Comparison of ENCODE assay signal across 9 cellular contexts in the genomic region with DNA sequence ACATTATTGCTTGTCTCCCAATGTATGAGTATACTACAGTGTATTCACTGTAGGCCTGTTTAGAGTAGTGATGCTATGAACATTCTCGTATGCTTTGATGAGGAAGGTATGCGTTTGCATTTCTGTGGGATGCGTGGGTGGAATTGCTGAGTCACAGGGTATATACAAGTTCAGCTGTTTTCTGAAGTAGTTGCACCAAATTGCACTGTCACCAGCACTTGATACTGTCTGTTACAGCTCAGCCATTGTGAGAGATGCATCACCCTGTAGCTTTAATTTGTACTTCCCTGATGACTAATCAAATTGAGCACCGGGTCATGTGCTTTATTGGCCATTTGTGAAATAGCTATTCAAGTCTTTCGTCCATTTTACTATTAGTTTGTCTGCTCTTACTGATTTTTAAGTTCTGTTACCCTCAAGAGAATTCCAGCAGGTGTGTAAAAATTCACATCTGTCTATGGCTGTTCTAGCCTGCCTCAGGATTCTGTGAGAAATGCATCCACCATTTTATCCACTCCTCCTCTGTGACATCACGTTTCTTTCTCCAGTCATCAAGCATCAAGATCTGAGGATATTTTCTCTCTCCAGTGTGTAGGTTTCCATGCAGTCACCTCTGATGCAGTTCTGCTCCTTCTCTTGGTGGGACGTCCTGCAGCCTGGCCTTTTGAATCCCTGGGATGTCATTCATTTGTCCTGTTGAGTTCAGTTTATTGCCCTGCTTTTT.
DNase-seq lines count a peak whose midpoint lies in the region; ATAC-seq lines count a peak whose summit lies in the region.
"Had no signal": no experiment of that assay in that cellular context is flagged by ENCODE, and none has a peak within 500 bp of the region (broad histone marks: within the 10 kb centered on the region; RNA-seq: fewer than 3 reads in every experiment).

No MANE protein-coding gene starts in this region.

- peak overlapping the region; percentile 51 for H3K27ac Mint-ChIP-seq in memory B cell
- no peak overlapping the region for H3K27ac Mint-ChIP-seq in activated T-helper 2 cell treated with anti-CD3 and anti-CD28 coated beads, Interferon-gamma antibody, Interleukin-2, Interleukin-4, amounts not matched to agents 10 μg/mL and 5 μg/mL and 100 μg/mL, durations not matched to agents 14 hours and 24 hours and 36 hours

- H3K4me3 Mint-ChIP-seq in memory B cell, result no peak overlapping the region
- H3K4me3 Mint-ChIP-seq in activated T-helper 2 cell treated with anti-CD3 and anti-CD28 coated beads, Interferon-gamma antibody, Interleukin-2, Interleukin-4, amounts not matched to agents 10 μg/mL and 5 μg/mL and 100 μg/mL, durations not matched to agents 14 hours and 24 hours and 36 hours (ENCODE audit: low read depth), result no peak overlapping the region
- H3K4me3 Mint-ChIP-seq: brain had no signal

- peaks cover 47% of the 10 kb centered on the region for H3K4me1 Mint-ChIP-seq in memory B cell
- H3K4me1 Mint-ChIP-seq in activated T-helper 2 cell treated with anti-CD3 and anti-CD28 coated beads, Interferon-gamma antibody, Interleukin-2, Interleukin-4, amounts not matched to agents 10 μg/mL and 5 μg/mL and 100 μg/mL, durations not matched to agents 14 hours and 24 hours and 36 hours (ENCODE audit: low read depth), result peaks cover 56% of the 10 kb centered on the region

- no peaks in the 10 kb centered on the region for H3K27me3 Mint-ChIP-seq in memory B cell
- no peaks in the 10 kb centered on the region for H3K27me3 Mint-ChIP-seq in activated T-helper 2 cell treated with anti-CD3 and anti-CD28 coated beads, Interferon-gamma antibody, Interleukin-2, Interleukin-4, amounts not matched to agents 10 μg/mL and 5 μg/mL and 100 μg/mL, durations not matched to agents 14 hours and 24 hours and 36 hours (ENCODE audit: low read depth)

- peak; percentile 80 for DNase-seq in activated naive CD4-positive, alpha-beta T cell treated with Interleukin-2 at 50 U/mL for 16 hours
- no peak for DNase-seq in activated naive CD4-positive, alpha-beta T cell (lab: John Stamatoyannopoulos, UW)
- DNase-seq in activated T-cell treated with anti-CD3 and anti-CD28 coated beads for 48 hours (ENCODE audit: low read depth), result peak; percentile 61
- DNase-seq in memory B cell (ENCODE audit: low spot score in 2 of 2), result no peak
- peak; percentile 13 for DNase-seq in ureter (ENCODE audit: low spot score)
- DNase-seq in SK-N-DZ (ENCODE audit: low spot score), result no peak
- no peak for DNase-seq in GM19240 (ENCODE audit: insufficient read length, low spot score)
- DNase-seq in activated T-helper 2 cell treated with anti-CD3 and anti-CD28 coated beads, Interferon-gamma antibody, Interleukin-2, Interleukin-4, amounts not matched to agents 10 μg/mL and 5 μg/mL and 100 μg/mL, durations not matched to agents 14 hours and 24 hours and 36 hours (ENCODE audit: low spot score), result no peak

- intact Hi-C loops in activated T-helper 2 cell treated with anti-CD3 and anti-CD28 coated beads, Interferon-gamma antibody, Interleukin-2, Interleukin-4, amounts not matched to agents 10 μg/mL and 5 μg/mL and 100 μg/mL, durations not matched to agents 14 hours and 24 hours and 36 hours (cut with micrococcal nuclease), result no loop called here

- H3K9me3 Mint-ChIP-seq in memory B cell, result no peaks in the 10 kb centered on the region
- peaks cover 15% of the 10 kb centered on the region for H3K9me3 Mint-ChIP-seq in activated T-helper 2 cell treated with anti-CD3 and anti-CD28 coated beads, Interferon-gamma antibody, Interleukin-2, Interleukin-4, amounts not matched to agents 10 μg/mL and 5 μg/mL and 100 μg/mL, durations not matched to agents 14 hours and 24 hours and 36 hours

- peaks cover 26% of the 10 kb centered on the region for H3K36me3 Mint-ChIP-seq in memory B cell
- peaks cover 52% of the 10 kb centered on the region for H3K36me3 Mint-ChIP-seq in activated T-helper 2 cell treated with anti-CD3 and anti-CD28 coated beads, Interferon-gamma antibody, Interleukin-2, Interleukin-4, amounts not matched to agents 10 μg/mL and 5 μg/mL and 100 μg/mL, durations not matched to agents 14 hours and 24 hours and 36 hours (ENCODE audit: low read depth)

- ATAC-seq in memory B cell (ENCODE audit: low read depth), result no peak

Comparison
In these comparisons a context has a peak if more than half of its experiments do, and no peak if none do; other contexts are left out.
1. DNase-seq: peak in activated naive CD4-positive, alpha-beta T cell treated with Interleukin-2 at 50 U/mL for 16 hours (single experiment), activated T-cell treated with anti-CD3 and anti-CD28 coated beads for 48 hours (single experiment) and ureter (single experiment); none in activated naive CD4-positive, alpha-beta T cell (0 of 4), memory B cell (0 of 2), SK-N-DZ (single experiment), GM19240 (single experiment) and activated T-helper 2 cell treated with anti-CD3 and anti-CD28 coated beads, Interferon-gamma antibody, Interleukin-2, Interleukin-4, amounts not matched to agents 10 μg/mL and 5 μg/mL and 100 μg/mL, durations not matched to agents 14 hours and 24 hours and 36 hours (single experiment).